ENCODE assay signal across 32 cellular contexts in the genomic region with DNA sequence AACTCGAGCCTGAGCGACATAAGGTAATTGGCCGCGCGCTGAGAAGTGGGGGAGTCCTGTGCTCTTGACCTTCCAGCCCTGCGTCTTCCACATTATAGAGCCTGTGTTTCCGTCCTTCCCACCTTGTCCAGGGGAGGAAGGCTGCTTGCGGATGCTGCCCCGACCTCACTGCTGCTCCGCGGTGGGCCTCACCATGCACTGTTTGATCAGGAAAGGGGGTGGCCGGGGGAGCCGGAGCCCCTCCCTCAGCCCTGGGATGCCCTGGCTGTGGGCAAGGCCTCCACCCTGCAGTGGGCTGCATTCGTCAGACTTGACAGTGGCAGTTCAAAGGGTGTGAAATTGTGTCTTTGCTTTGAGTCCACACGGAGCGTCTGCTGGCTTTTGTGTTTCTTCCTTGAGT.
"Had no signal": no experiment of that assay in that cellular context is flagged by ENCODE, and none has a peak within 500 bp of the region (broad histone marks: within the 10 kb centered on the region; RNA-seq: fewer than 3 reads in every experiment).

No MANE protein-coding gene starts in this region.

- ATAC-seq: activated CD4-positive, alpha-beta T cell treated with anti-CD3 and anti-CD28 coated beads for 36 hours; activated CD8-positive, alpha-beta memory T cell treated with anti-CD3 and anti-CD28 coated beads, Interleukin-2, amount 10 ng/mL, durations not matched to agents 7 days and 5 days; activated naive CD8-positive, alpha-beta T cell treated with anti-CD3 and anti-CD28 coated beads, Interleukin-2, amount 50 U/mL, for 24 hours; body of pancreas had no signal

- H3K9me3 ChIP-seq: adrenal gland, body of pancreas, esophagus squamous epithelium had no signal

- H3K27me3 ChIP-seq: adrenal gland, body of pancreas, esophagus squamous epithelium had no signal

- FAIRE-seq: colon, endometrium, endothelial cell of umbilical vein had no signal

- H3K27ac Mint-ChIP-seq: activated CD4-positive, alpha-beta memory T cell treated with anti-CD3 and anti-CD28 coated beads for 36 hours; activated CD4-positive, alpha-beta T cell treated with anti-CD3 and anti-CD28 coated beads for 36 hours; activated CD4-positive, alpha-beta T cell treated with anti-CD3 and anti-CD28 coated beads, Interleukin-2, amount 10 ng/mL, durations not matched to agents 24 days and 14 days; activated CD8-positive, alpha-beta T cell treated with anti-CD3 and anti-CD28 coated beads, Interleukin-2, amount 10 ng/mL, durations not matched to agents 7 days and 5 days; activated naive CD4-positive, alpha-beta T cell treated with anti-CD3 and anti-CD28 coated beads for 36 hours; activated naive CD4-positive, alpha-beta T cell treated with anti-CD3 and anti-CD28 coated beads, Interleukin-2, amount 50 U/mL, for 24 hours; activated T-helper 1 cell treated with anti-CD3 and anti-CD28 coated beads, Interleukin-12 subunit alpha, Interleukin-12 subunit beta, Interleukin-2, Interleukin-4 antibody, amounts not matched to agents 30 ng/mL and 10 ng/mL and 1 ng/mL, durations not matched to agents 14 hours and 24 hours and 36 hours; activated T-helper 2 cell treated with anti-CD3 and anti-CD28 coated beads, Interferon-gamma antibody, Interleukin-2, Interleukin-4, amounts not matched to agents 10 μg/mL and 5 μg/mL and 100 μg/mL, durations not matched to agents 14 hours and 24 hours and 36 hours had no signal

- H3K4me1 Mint-ChIP-seq: activated CD4-positive, alpha-beta T cell treated with anti-CD3 and anti-CD28 coated beads for 36 hours; activated CD4-positive, alpha-beta T cell treated with anti-CD3 and anti-CD28 coated beads, Interleukin-2, amount 10 ng/mL, durations not matched to agents 24 days and 14 days; activated naive CD4-positive, alpha-beta T cell treated with anti-CD3 and anti-CD28 coated beads, Interleukin-2, amount 50 U/mL, for 24 hours had no signal

- H3K4me3 ChIP-seq: adrenal gland, body of pancreas, esophagus squamous epithelium had no signal

- H3K4me3 Mint-ChIP-seq: activated CD4-positive, alpha-beta memory T cell treated with anti-CD3 and anti-CD28 coated beads for 36 hours; activated CD4-positive, alpha-beta T cell treated with anti-CD3 and anti-CD28 coated beads for 36 hours; activated CD4-positive, alpha-beta T cell treated with anti-CD3 and anti-CD28 coated beads, Interleukin-2, amount 10 ng/mL, durations not matched to agents 24 days and 14 days; activated CD8-positive, alpha-beta memory T cell treated with anti-CD3 and anti-CD28 coated beads, Interleukin-2, amount 10 ng/mL, durations not matched to agents 7 days and 5 days; activated CD8-positive, alpha-beta T cell treated with anti-CD3 and anti-CD28 coated beads, Interleukin-2, amount 10 ng/mL, durations not matched to agents 7 days and 5 days; activated naive CD4-positive, alpha-beta T cell treated with anti-CD3 and anti-CD28 coated beads for 36 hours; activated naive CD4-positive, alpha-beta T cell treated with anti-CD3 and anti-CD28 coated beads, Interleukin-2, amount 50 U/mL, for 24 hours; activated naive CD8-positive, alpha-beta T cell treated with anti-CD3 and anti-CD28 coated beads for 36 hours; activated naive CD8-positive, alpha-beta T cell treated with anti-CD3 and anti-CD28 coated beads, Interleukin-2, amount 50 U/mL, for 24 hours; activated T-helper 1 cell treated with anti-CD3 and anti-CD28 coated beads, Interleukin-12 subunit alpha, Interleukin-12 subunit beta, Interleukin-2, Interleukin-4 antibody, amounts not matched to agents 30 ng/mL and 10 ng/mL and 1 ng/mL, durations not matched to agents 14 hours and 24 hours and 36 hours had no signal

- H3K9me3 Mint-ChIP-seq: activated CD4-positive, alpha-beta memory T cell treated with anti-CD3 and anti-CD28 coated beads for 36 hours; activated CD4-positive, alpha-beta T cell treated with anti-CD3 and anti-CD28 coated beads, Interleukin-2, amount 10 ng/mL, durations not matched to agents 24 days and 14 days; activated naive CD4-positive, alpha-beta T cell treated with anti-CD3 and anti-CD28 coated beads for 36 hours; activated naive CD4-positive, alpha-beta T cell treated with anti-CD3 and anti-CD28 coated beads, Interleukin-2, amount 50 U/mL, for 24 hours; activated naive CD8-positive, alpha-beta T cell treated with anti-CD3 and anti-CD28 coated beads for 36 hours; activated naive CD8-positive, alpha-beta T cell treated with anti-CD3 and anti-CD28 coated beads, Interleukin-2, amount 50 U/mL, for 24 hours; activated T-helper 1 cell treated with anti-CD3 and anti-CD28 coated beads, Interleukin-12 subunit alpha, Interleukin-12 subunit beta, Interleukin-2, Interleukin-4 antibody, amounts not matched to agents 30 ng/mL and 10 ng/mL and 1 ng/mL, durations not matched to agents 14 hours and 24 hours and 36 hours; activated T-helper 2 cell treated with anti-CD3 and anti-CD28 coated beads, Interferon-gamma antibody, Interleukin-2, Interleukin-4, amounts not matched to agents 10 μg/mL and 5 μg/mL and 100 μg/mL, durations not matched to agents 14 hours and 24 hours and 36 hours had no signal

- H3K4me1 ChIP-seq: adrenal gland, body of pancreas had no signal

- H3K27me3 Mint-ChIP-seq: activated CD4-positive, alpha-beta memory T cell treated with anti-CD3 and anti-CD28 coated beads for 36 hours; activated CD4-positive, alpha-beta T cell treated with anti-CD3 and anti-CD28 coated beads for 36 hours; activated CD4-positive, alpha-beta T cell treated with anti-CD3 and anti-CD28 coated beads, Interleukin-2, amount 10 ng/mL, durations not matched to agents 24 days and 14 days; activated CD8-positive, alpha-beta memory T cell treated with anti-CD3 and anti-CD28 coated beads, Interleukin-2, amount 10 ng/mL, durations not matched to agents 7 days and 5 days; activated naive CD4-positive, alpha-beta T cell treated with anti-CD3 and anti-CD28 coated beads, Interleukin-2, amount 50 U/mL, for 24 hours; activated naive CD8-positive, alpha-beta T cell treated with anti-CD3 and anti-CD28 coated beads for 36 hours; activated naive CD8-positive, alpha-beta T cell treated with anti-CD3 and anti-CD28 coated beads, Interleukin-2, amount 50 U/mL, for 24 hours had no signal

- H3K27ac ChIP-seq: adrenal gland, body of pancreas, epithelial cell of prostate, esophagus squamous epithelium had no signal

- DNase-seq: activated CD4-positive, alpha-beta memory T cell treated with anti-CD3 and anti-CD28 coated beads for 36 hours; activated CD4-positive, alpha-beta T cell treated with anti-CD3 and anti-CD28 coated beads for 36 hours; activated CD4-positive, alpha-beta T cell treated with anti-CD3 and anti-CD28 coated beads, Interleukin-2, amount 10 ng/mL, durations not matched to agents 24 days and 14 days; activated CD4-positive, CD25-positive, alpha-beta regulatory T cell; activated CD4-positive, CD25-positive, alpha-beta regulatory T cell treated with anti-CD3 and anti-CD28 coated beads, Interleukin-2, amount 50 U/mL, for 72 hours; activated CD8-positive, alpha-beta memory T cell treated with anti-CD3 and anti-CD28 coated beads, Interleukin-2, amount 10 ng/mL, durations not matched to agents 7 days and 5 days; activated CD8-positive, alpha-beta memory T cell treated with anti-CD3 and anti-CD28 coated beads, Interleukin-2, amount 50 U/mL, for 4 hours; activated CD8-positive, alpha-beta T cell treated with anti-CD3 and anti-CD28 coated beads, Interleukin-2, amount 10 ng/mL, durations not matched to agents 7 days and 5 days; activated effector memory CD4-positive, alpha-beta T cell treated with anti-CD3 and anti-CD28 coated beads, Interleukin-2, amount 50 U/mL, for 16 hours; activated naive CD4-positive, alpha-beta T cell treated with anti-CD3 and anti-CD28 coated beads for 36 hours; activated naive CD8-positive, alpha-beta T cell treated with anti-CD3 and anti-CD28 coated beads for 36 hours; activated naive CD8-positive, alpha-beta T cell treated with anti-CD3 and anti-CD28 coated beads, Interleukin-2, amount 50 U/mL, for 24 hours; activated T-cell treated with anti-CD3 and anti-CD28 coated beads, Interleukin-2, amount 50 U/mL, for 1 hour; activated T-cell treated with anti-CD3 and anti-CD28 coated beads, Interleukin-2, amount 50 U/mL, for 48 hours; adrenal gland; amygdala; aorta; body of pancreas; caudate nucleus; cortex of kidney; dermis blood vessel endothelial cell; effector CD4-positive, alpha-beta T cell; esophagus squamous epithelium; foreskin melanocyte; T-helper 2 cell had no signal
